Comparison of ENCODE assay signal across 10 cellular contexts in genomic region chr16:28063611-28064061, GRCh38. TPM values are rescaled to one million over a fixed set of nuclear protein-coding genes. Genes with fewer than 3 reads are reported as not detected.
DNase-seq lines count a peak whose midpoint lies in the region; ATAC-seq and TF ChIP-seq lines count a peak whose summit lies in the region.
"Had no signal": no experiment of that assay in that cellular context is flagged by ENCODE, and none has a peak within 500 bp of the region (broad histone marks: within the 10 kb centered on the region; RNA-seq: fewer than 3 reads in every experiment).

Gene GSG1L (minus strand): TSS chr16:28063714. CDS start chr16:28063424, 290 bp downstream.

- H3K36me3 Mint-ChIP-seq in nephron (ENCODE audit: low read depth): no peaks in the 10 kb centered on the region

- TF ChIP-seq CTCF in HL-60 (IDR thresholded peaks at IDR 0.05; ENCODE audit: insufficient read depth, low read length): no peak
- peak; percentile 20 to 25 (median 25) for TF ChIP-seq CTCF in nephron (IDR thresholded peaks at IDR 0.05; ENCODE audit: unreplicated experiment in 3 of 3)
- no peak for TF ChIP-seq CTCF in ovary (IDR thresholded peaks at IDR 0.05)

- peaks cover 80% of the 10 kb centered on the region for H3K27me3 Mint-ChIP-seq in nephron (ENCODE audit: low read depth)

- no peaks in the 10 kb centered on the region for H3K4me1 ChIP-seq in ovary (ENCODE audit: insufficient read depth)

- in situ Hi-C loops in ACHN (cut with HindIII; ENCODE audit: low pct_ligation_motif_present, low pct_unique_long_range_greater_than_20kb, low sequenced_read_pairs): no loop called here

- H3K9me3 ChIP-seq in ovary: no peaks in the 10 kb centered on the region

- no peaks in the 10 kb centered on the region for H3K9me3 Mint-ChIP-seq in nephron

- H3K4me3 ChIP-seq in HL-60 (replicated peaks; ENCODE audit: insufficient read depth, low read length): peak within 1 kb of the TSS; percentile 34
- H3K4me3 ChIP-seq in ovary: no peak within 1 kb of the TSS

- TF ChIP-seq EP300 in ovary (IDR thresholded peaks at IDR 0.05): no peak

- H3K27ac Mint-ChIP-seq in nephron: no peak within 1 kb of the TSS

- H3K36me3 ChIP-seq in ovary: no peaks in the 10 kb centered on the region

- H3K4me3 Mint-ChIP-seq in nephron: peak within 1 kb of the TSS; percentile 71 to 80 (median 79)

- TF ChIP-seq POLR2A in ovary (IDR thresholded peaks at IDR 0.05): no peak

- H3K27ac ChIP-seq in HL-60 (replicated peaks) (no peak within 1 kb of the TSS), ovary (no peak within 1 kb of the TSS)

- peak; percentile 23 for DNase-seq in ACHN
- no peak for DNase-seq in HL-60 (ENCODE audit: low read depth in 1 of 2, low spot score in 1 of 2)
- DNase-seq in dermis blood vessel endothelial cell: peak; percentile 16
- no peak for DNase-seq in NCI-H2107 treated with DMSO at 0.1 percent for 48 hours (lab: John Stamatoyannopoulos, UW; ENCODE audit: unreplicated experiment)
- no peak for DNase-seq in GM19240 (ENCODE audit: insufficient read length, low spot score)
- DNase-seq in ovary: no peak
- DNase-seq: effector memory CD4-positive, alpha-beta T cell had no signal

- 1 to 2% (median 2%) methylated on average over 11 to 50 of the region's 50 CpGs for WGBS in ovary, 3 donors

- peaks cover 33% of the 10 kb centered on the region for H3K4me1 Mint-ChIP-seq in nephron

- H3K27me3 ChIP-seq in HL-60 (ENCODE audit: insufficient read depth, poor library complexity, severe bottlenecking) (peaks cover 48% of the 10 kb centered on the region), ovary (no peaks in the 10 kb centered on the region)

- ATAC-seq in GM18520 (IDR thresholded peaks at IDR 0.05; ENCODE audit: unreplicated experiment): no peak

- intact Hi-C loops in ovary (cut with DNase I): loop anchor here in 1 of 4 donors (10.0 kb wide), 1 partner anchor 59 kb away; no protein-coding TSS in a partner anchor

RNA-seq across cellular contexts. Expression of gene GSG1L, which starts in this region (rescaled TPM):
- total RNA-seq in dermis blood vessel endothelial cell (not detected in 2 replicates), ovary (1 to 10 TPM in 1 of 7 donors, under 1 TPM in 2, not detected in 4; 0.46 to 1.1 (median 0.72) TPM)
- under 1 TPM; 0.30 to 0.37 TPM for polyA plus RNA-seq in ovary
- total RNA-seq: activated CD8-positive, alpha-beta memory T cell treated with anti-CD3 and anti-CD28 coated beads for 36 hours had no signal

Comparison
In these comparisons a context has a peak if more than half of its experiments do, and no peak if none do; other contexts are left out.
1. Peak in DNase-seq in dermis blood vessel endothelial cell; RNA of the gene not detected or under 1 TPM.
2. CTCF ChIP-seq: peak in nephron (3 of 3); none in HL-60 (single experiment) and ovary (0 of 3).